7 cellular contexts compared by ENCODE assay signal in genomic region chr7:89002942-89003618, GRCh38.
A peak's percentile ranks its signal among the peaks of the same experiment; 100 is the strongest.
DNase-seq lines count a peak whose midpoint lies in the region; ATAC-seq, FAIRE-seq and TF ChIP-seq lines count a peak whose summit lies in the region.

No MANE protein-coding gene starts in this region.

- DNase-seq in GM19239 (ENCODE audit: insufficient read length, low spot score) (peak; percentile 2), activated B cell treated with CpG ODN at 0.5 μM for 24 hours (no peak), putamen (ENCODE audit: low spot score) (peak; percentile 4), substantia nigra (lab: John Stamatoyannopoulos, UW) (no peak), NCI-H748 treated with DMSO at 0.1 percent for 48 hours (lab: John Stamatoyannopoulos, UW) (no peak), C1 segment of cervical spinal cord (lab: John Stamatoyannopoulos, UW) (no peak)

- H3K27me3 Mint-ChIP-seq in activated B cell treated with CpG ODN at 0.5 μM for 24 hours, result no peaks in the 10 kb centered on the region

- H3K27ac Mint-ChIP-seq in activated B cell treated with CpG ODN at 0.5 μM for 24 hours, result no peak overlapping the region

- POLR2A ChIA-PET in activated B cell treated with CpG ODN at 0.5 μM for 24 hours (lab: Charles Lee), result no interaction called here

- TF ChIP-seq CTCF in activated B cell treated with CpG ODN at 0.5 μM for 24 hours (IDR thresholded peaks at IDR 0.05), result no peak

- H3K27ac ChIP-seq in substantia nigra (ENCODE audit: low read depth, low read length, poor library complexity, severe bottlenecking), result no peak overlapping the region

- H3K4me3 Mint-ChIP-seq in activated B cell treated with CpG ODN at 0.5 μM for 24 hours, result peak overlapping the region; percentile 26

- CTCF ChIA-PET in activated B cell treated with CpG ODN at 0.5 μM for 24 hours (lab: Charles Lee), result no interaction called here

- no peaks in the 10 kb centered on the region for H3K36me3 Mint-ChIP-seq in activated B cell treated with CpG ODN at 0.5 μM for 24 hours (ENCODE audit: low read depth)

- H3K4me1 Mint-ChIP-seq in activated B cell treated with CpG ODN at 0.5 μM for 24 hours, result peaks cover 7% of the 10 kb centered on the region

- no peaks in the 10 kb centered on the region for H3K9me3 Mint-ChIP-seq in activated B cell treated with CpG ODN at 0.5 μM for 24 hours

- intact Hi-C loops in activated B cell treated with CpG ODN at 0.5 μM for 24 hours (cut with micrococcal nuclease), result no loop called here

- FAIRE-seq in GM19239 (lab: Jason Lieb, UNC), result peak; percentile 96

- ATAC-seq in HG02852 (IDR thresholded peaks at IDR 0.05; ENCODE audit: unreplicated experiment), result peak; percentile 88
- ATAC-seq in activated B cell treated with CpG ODN at 0.5 μM for 24 hours (ENCODE audit: low read depth), result no peak

Comparison
In these comparisons a context has a peak if more than half of its experiments do, and no peak if none do; other contexts are left out.
1. DNase-seq: peak in GM19239 (single experiment) and putamen (single experiment); none in activated B cell treated with CpG ODN at 0.5 μM for 24 hours (single experiment), substantia nigra (0 of 49), NCI-H748 treated with DMSO at 0.1 percent for 48 hours (single experiment) and C1 segment of cervical spinal cord (0 of 14).